ENCODE assay signal across 12 cellular contexts in genomic region chr18:55100817-55101457, GRCh38.
DNase-seq lines count a peak whose midpoint lies in the region; ATAC-seq and TF ChIP-seq lines count a peak whose summit lies in the region.
"Had no signal": no experiment of that assay in that cellular context is flagged by ENCODE, and none has a peak within 500 bp of the region (broad histone marks: within the 10 kb centered on the region; RNA-seq: fewer than 3 reads in every experiment).

No MANE protein-coding gene starts in this region.

- CTCF ChIA-PET in CD4-positive, alpha-beta T cell (lab: Charles Lee), result interaction anchor here (0.5 kb wide), 1 partner anchor 86 kb away, joined by 6 read pairs; no protein-coding TSS in a partner anchor

- DNase-seq in ELR (ENCODE audit: low read depth), result peak; percentile 84
- peak; percentile 53 for DNase-seq in NCI-H69 (lab: John Stamatoyannopoulos, UW)
- peak; percentile 60 for DNase-seq in epithelial cell of prostate (ENCODE audit: low read depth, low spot score)
- DNase-seq in CD4-positive, alpha-beta T cell, result no peak
- no peak for DNase-seq in CD14-positive monocyte (ENCODE audit: low spot score)
- no peak for DNase-seq in CD1c-positive myeloid dendritic cell (ENCODE audit: extremely low spot score)
- DNase-seq in OCI-M2 (lab: John Stamatoyannopoulos, UW; ENCODE audit: unreplicated experiment), result no peak
- DNase-seq: hypothalamus had no signal

- H3K27me3 Mint-ChIP-seq in CD4-positive, alpha-beta T cell, result peaks cover 8% of the 10 kb centered on the region
- H3K27me3 Mint-ChIP-seq in CD14-positive monocyte (ENCODE audit: low read depth in 3 of 3), result no peaks in the 10 kb centered on the region

- no peak for ATAC-seq in CD4-positive, alpha-beta T cell (ENCODE audit: poor library complexity)
- ATAC-seq: GM12878, K562, Panc1 had no signal

- TF ChIP-seq CTCF in parathyroid adenoma (IDR thresholded peaks at IDR 0.05) (no peak), CD14-positive monocyte (IDR thresholded peaks at IDR 0.05) (no peak)
- no peak for TF ChIP-seq CTCF in CD4-positive, alpha-beta T cell (IDR thresholded peaks at IDR 0.05)

- no peak overlapping the region for H3K27ac Mint-ChIP-seq in CD4-positive, alpha-beta T cell
- no peak overlapping the region for H3K27ac Mint-ChIP-seq in CD14-positive monocyte

- no peaks in the 10 kb centered on the region for H3K27me3 ChIP-seq in parathyroid adenoma (ENCODE audit: control insufficient read depth, insufficient read depth, low read length)
- H3K27me3 ChIP-seq in CD4-positive, alpha-beta T cell (ENCODE audit: control insufficient read depth, insufficient read depth, low read length), result no peaks in the 10 kb centered on the region

- POLR2A ChIA-PET in CD4-positive, alpha-beta T cell (lab: Charles Lee), result no interaction called here

- H3K9ac ChIP-seq in parathyroid adenoma, result no peak overlapping the region

- H3K27ac ChIP-seq in epithelial cell of prostate (peak overlapping the region; percentile 12), parathyroid adenoma (peak overlapping the region; percentile 55)
- no peak overlapping the region for H3K27ac ChIP-seq in CD4-positive, alpha-beta T cell (ENCODE audit: low read depth, low read length)

- H2AFZ ChIP-seq in parathyroid adenoma, result no peak overlapping the region

- H3K9me3 Mint-ChIP-seq in CD4-positive, alpha-beta T cell, result no peaks in the 10 kb centered on the region
- peaks cover 0 to 8% (median 0%) of the 10 kb centered on the region in 7 donors for H3K9me3 Mint-ChIP-seq in CD14-positive monocyte

- peaks cover 30% of the 10 kb centered on the region for H3K4me1 ChIP-seq in parathyroid adenoma

- no peaks in the 10 kb centered on the region for H3K4me1 Mint-ChIP-seq in CD4-positive, alpha-beta T cell (ENCODE audit: low read depth)
- no peaks in the 10 kb centered on the region for H3K4me1 Mint-ChIP-seq in CD14-positive monocyte

- H3K4me2 ChIP-seq in parathyroid adenoma (ENCODE audit: low read length), result no peak overlapping the region

- no peaks in the 10 kb centered on the region for H3K9me3 ChIP-seq in parathyroid adenoma (ENCODE audit: control insufficient read depth, low read length)
- no peaks in the 10 kb centered on the region for H3K9me3 ChIP-seq in CD4-positive, alpha-beta T cell (ENCODE audit: control insufficient read depth, low read length)

- no peak overlapping the region for H3K4me3 ChIP-seq in parathyroid adenoma (ENCODE audit: low read depth, low read length)
- H3K4me3 ChIP-seq: GM12878, K562 had no signal

- no peaks in the 10 kb centered on the region for H3K36me3 ChIP-seq in parathyroid adenoma (ENCODE audit: control insufficient read depth, insufficient read depth, low read length)

- H3K4me3 Mint-ChIP-seq in CD4-positive, alpha-beta T cell, result no peak overlapping the region
- H3K4me3 Mint-ChIP-seq in CD14-positive monocyte, result no peak overlapping the region

- H3K36me3 Mint-ChIP-seq in CD4-positive, alpha-beta T cell (ENCODE audit: low read depth), result no peaks in the 10 kb centered on the region
- no peaks in the 10 kb centered on the region for H3K36me3 Mint-ChIP-seq in CD14-positive monocyte

- intact Hi-C loops in CD4-positive, alpha-beta T cell (cut with DNase I, micrococcal nuclease), result no loop called here
- intact Hi-C loops in CD14-positive monocyte (cut with micrococcal nuclease), result no loop called here

- no peaks in the 10 kb centered on the region for H3K79me2 ChIP-seq in parathyroid adenoma

Comparison
In these comparisons a context has a peak if more than half of its experiments do, and no peak if none do; other contexts are left out.
1. DNase-seq: peak in ELR (single experiment), NCI-H69 (single experiment) and epithelial cell of prostate (single experiment); none in CD4-positive, alpha-beta T cell (0 of 10), CD14-positive monocyte (single experiment), CD1c-positive myeloid dendritic cell (single experiment) and OCI-M2 (single experiment).